Comparison of ENCODE assay signal across 8 cellular contexts in the genomic region with DNA sequence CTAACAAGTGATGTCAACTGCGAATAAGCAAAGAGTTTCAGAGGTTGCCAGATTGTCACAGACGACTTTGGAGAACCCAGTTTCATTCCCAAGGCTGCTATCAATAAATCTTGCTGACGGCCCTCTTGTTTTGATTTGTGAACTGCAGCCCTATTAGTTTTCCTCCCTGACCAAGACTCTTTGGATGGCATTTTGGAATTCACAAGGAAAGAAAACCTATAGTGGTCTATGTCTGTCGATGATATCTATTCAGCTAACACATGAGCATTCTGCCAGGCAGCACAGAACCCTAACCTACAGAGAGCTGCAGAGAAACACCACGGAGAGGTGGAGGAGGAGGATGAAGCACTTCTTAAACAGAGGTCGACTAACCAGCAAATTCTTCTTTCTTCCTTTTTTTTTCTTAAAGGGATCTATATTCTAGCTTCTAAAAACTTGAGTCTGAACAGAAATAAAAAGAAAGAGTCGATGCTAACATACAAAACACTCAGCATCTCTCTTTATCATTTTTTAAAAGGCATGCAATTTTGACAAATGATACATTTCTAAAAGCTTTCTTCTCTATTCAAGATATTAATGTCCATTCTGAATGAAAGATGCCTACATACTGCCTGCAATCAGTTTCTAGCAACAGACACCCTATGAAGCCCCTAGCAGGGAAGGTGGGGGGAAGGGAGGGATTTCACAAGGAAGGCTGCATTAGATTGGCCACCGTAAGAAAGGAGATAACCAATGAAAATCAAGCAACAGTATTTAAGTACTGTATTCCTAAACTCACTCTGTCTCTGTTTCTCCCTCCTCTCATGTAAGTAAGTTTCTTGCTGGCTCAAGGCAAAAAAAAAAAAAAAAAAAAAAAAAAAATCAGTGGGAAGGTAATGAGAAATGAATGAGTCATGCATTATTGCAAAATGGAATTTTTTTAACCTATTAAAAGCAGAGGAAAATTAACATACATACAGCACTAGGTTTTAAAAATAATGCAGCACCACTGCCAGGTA.
A peak's percentile ranks its signal among the peaks of the same experiment; 100 is the strongest.
DNase-seq lines count a peak whose midpoint lies in the region; ATAC-seq, FAIRE-seq and TF ChIP-seq lines count a peak whose summit lies in the region.

No MANE protein-coding gene starts in this region.

- H4K20me1 ChIP-seq in HepG2 (ENCODE audit: insufficient read depth, low read length), result no peaks in the 10 kb centered on the region

- POLR2A ChIA-PET in HEK293 (lab: Yijun Ruan, JAX), result no interaction called here
- POLR2A ChIA-PET in HepG2 (lab: Yijun Ruan, JAX), result no interaction called here

- H3K9ac ChIP-seq in HepG2 (ENCODE audit: insufficient read depth, low read depth, low read length), result no peak overlapping the region

- H3K4me3 Mint-ChIP-seq in activated T-helper 17 cell treated with anti-CD3 and anti-CD28 coated beads, Interleukin-2, amount 50 U/mL, for 72 hours, result peak overlapping the region; percentile 70
- peak overlapping the region; percentile 12 for H3K4me3 Mint-ChIP-seq in stimulated activated naive CD8-positive, alpha-beta T cell treated with anti-CD3 and anti-CD28 coated beads, Interleukin-15, Interleukin-2, amounts not matched to agents 100 ng/mL and 50 ng/mL, for 24 hours

- DNase-seq in left ventricle myocardium superior (no peak), mucosa of gallbladder (ENCODE audit: low spot score) (no peak), HepG2 (ENCODE audit: low spot score) (no peak)
- no peak for DNase-seq in stimulated activated CD4-positive, alpha-beta T cell treated with anti-CD3 and anti-CD28 coated beads, Interleukin-4, amount 100 ng/mL, for 1 hour

- TF ChIP-seq EP300 in HepG2 (IDR thresholded peaks at IDR 0.05; ENCODE audit: low read depth in 2 of 2, low read length in 2 of 2) (no peak), HepG2 (CRISPR knock-in tag; IDR thresholded peaks at IDR 0.05; ENCODE audit: borderline replicate concordance) (no peak)

- H3K27me3 Mint-ChIP-seq in activated T-helper 17 cell treated with anti-CD3 and anti-CD28 coated beads, Interleukin-2, amount 50 U/mL, for 72 hours, result no peaks in the 10 kb centered on the region
- no peaks in the 10 kb centered on the region for H3K27me3 Mint-ChIP-seq in stimulated activated naive CD8-positive, alpha-beta T cell treated with anti-CD3 and anti-CD28 coated beads, Interleukin-15, Interleukin-2, amounts not matched to agents 100 ng/mL and 50 ng/mL, for 24 hours

- no peaks in the 10 kb centered on the region for H3K79me2 ChIP-seq in HepG2 (ENCODE audit: insufficient read depth, low read length)

- H3K27ac ChIP-seq in HEK293 (ENCODE audit: extremely low read depth, low read depth, low read length) (no peak overlapping the region), HepG2 (ENCODE audit: extremely low read length, insufficient read depth, low read length) (no peak overlapping the region)

- 3% methylated on average over 8 of the region's 8 CpGs for WGBS in HepG2 (ENCODE audit: low lambda C conversion rate)

- TF ChIP-seq CTCF in HEK293 (tag by site-specific recombination; IDR thresholded peaks at IDR 0.05), result no peak
- no peak for TF ChIP-seq CTCF in HepG2 (CRISPR knock-in tag; IDR thresholded peaks at IDR 0.05)

- peak; percentile 33 for ATAC-seq in activated T-helper 17 cell treated with anti-CD3 and anti-CD28 coated beads, Interleukin-2, amount 50 U/mL, for 72 hours (replicated peaks)
- ATAC-seq in left ventricle myocardium superior (peak; percentile 91), GM19324 (IDR thresholded peaks at IDR 0.05; ENCODE audit: low FRiP score, unreplicated experiment) (no peak), HepG2 (no peak)

- H3K4me3 ChIP-seq in HEK293 (ENCODE audit: low read depth, low read length) (no peak overlapping the region; the same call in 1 of the 2 replicates), HepG2 (replicated peaks in 1 of 3; ENCODE audit: insufficient read depth in 1 of 3, low read depth in 2 of 3, low read length in 3 of 3) (no peak overlapping the region)

- TF ChIP-seq POLR2A in HepG2 (IDR thresholded peaks at IDR 0.05; ENCODE audit: insufficient read depth in 1 of 2, low read depth in 2 of 2, low read length in 2 of 2), result no peak

- peaks cover 9% of the 10 kb centered on the region; the same call in 1 of the 2 replicates for H3K4me1 ChIP-seq in HEK293 (ENCODE audit: control insufficient read depth, insufficient read depth, low read length)
- no peaks in the 10 kb centered on the region for H3K4me1 ChIP-seq in HepG2 (ENCODE audit: insufficient read depth, low read length)

- no peak overlapping the region for H3K4me2 ChIP-seq in HepG2 (ENCODE audit: low read depth, low read length)

- no peak overlapping the region for H2AFZ ChIP-seq in HepG2 (ENCODE audit: low read length)

- intact Hi-C loops in left ventricle myocardium superior (cut with micrococcal nuclease) (no loop called here), HepG2 (cut with micrococcal nuclease; ENCODE audit: unreplicated experiment) (no loop called here)

- CTCF ChIA-PET in HEK293 (lab: Yijun Ruan, JAX) (interaction anchor here (1.2 to 1.7 kb wide), 2 partner anchors 28 to 75 kb away, joined by 3 to 6 read pairs; no protein-coding TSS in a partner anchor), HepG2 (lab: Yijun Ruan, JAX; ENCODE audit: low intra/inter-chr PET ratio, low total read pairs) (no interaction called here)

- H3K9me3 Mint-ChIP-seq in activated T-helper 17 cell treated with anti-CD3 and anti-CD28 coated beads, Interleukin-2, amount 50 U/mL, for 72 hours, result no peaks in the 10 kb centered on the region
- no peaks in the 10 kb centered on the region for H3K9me3 Mint-ChIP-seq in stimulated activated naive CD8-positive, alpha-beta T cell treated with anti-CD3 and anti-CD28 coated beads, Interleukin-15, Interleukin-2, amounts not matched to agents 100 ng/mL and 50 ng/mL, for 24 hours

- BruUV-seq in HepG2 (replicated peaks; lab: Mats Ljungman, UMichigan), result no TSS peak

- peaks cover 7% of the 10 kb centered on the region for H3K36me3 Mint-ChIP-seq in activated T-helper 17 cell treated with anti-CD3 and anti-CD28 coated beads, Interleukin-2, amount 50 U/mL, for 72 hours (ENCODE audit: low read depth)
- H3K36me3 Mint-ChIP-seq in stimulated activated naive CD8-positive, alpha-beta T cell treated with anti-CD3 and anti-CD28 coated beads, Interleukin-15, Interleukin-2, amounts not matched to agents 100 ng/mL and 50 ng/mL, for 24 hours (ENCODE audit: low read depth), result no peaks in the 10 kb centered on the region

- peaks cover 10% of the 10 kb centered on the region for H3K4me1 Mint-ChIP-seq in activated T-helper 17 cell treated with anti-CD3 and anti-CD28 coated beads, Interleukin-2, amount 50 U/mL, for 72 hours
- peaks cover 41% of the 10 kb centered on the region for H3K4me1 Mint-ChIP-seq in stimulated activated naive CD8-positive, alpha-beta T cell treated with anti-CD3 and anti-CD28 coated beads, Interleukin-15, Interleukin-2, amounts not matched to agents 100 ng/mL and 50 ng/mL, for 24 hours (ENCODE audit: low read depth)

- H3K9me3 ChIP-seq in HEK293 (ENCODE audit: control insufficient read depth, insufficient read depth, low read depth, low read length), result no peaks in the 10 kb centered on the region
- H3K9me3 ChIP-seq in HepG2 (ENCODE audit: low read length), result no peaks in the 10 kb centered on the region

- H3K36me3 ChIP-seq in HEK293 (ENCODE audit: control insufficient read depth in 2 of 2, insufficient read depth in 1 of 2, low read length in 2 of 2) (no peaks in the 10 kb centered on the region), HepG2 (replicated peaks in 1 of 2; ENCODE audit: control insufficient read depth in 1 of 2, insufficient read depth in 2 of 2, low read length in 2 of 2) (no peaks in the 10 kb centered on the region)

- no peaks in the 10 kb centered on the region; a peak in 1 of 5 replicates for H3K27me3 ChIP-seq in HepG2 (ENCODE audit: control insufficient read depth in 1 of 2, insufficient read depth in 2 of 2, low read length in 2 of 2)

- FAIRE-seq in HepG2 (lab: Jason Lieb, UNC), result no peak

- in situ Hi-C loops in HepG2 (cut with HindIII; ENCODE audit: extremely low pct_ligation_motif_present, low pct_unique_long_range_greater_than_20kb), result no loop called here

- no peak for TF ChIP-seq RAD21 in HepG2 (CRISPR knock-in tag; IDR thresholded peaks at IDR 0.05)

- H3K27ac Mint-ChIP-seq in activated T-helper 17 cell treated with anti-CD3 and anti-CD28 coated beads, Interleukin-2, amount 50 U/mL, for 72 hours, result peak overlapping the region; percentile 25
- H3K27ac Mint-ChIP-seq in stimulated activated naive CD8-positive, alpha-beta T cell treated with anti-CD3 and anti-CD28 coated beads, Interleukin-15, Interleukin-2, amounts not matched to agents 100 ng/mL and 50 ng/mL, for 24 hours, result no peak overlapping the region

TF ChIP-seq in HEK293, 187 proteins besides CTCF, POLR2A, EP300 and RAD21 (continues in another document):
- TF ChIP-seq MZF1 (tag by site-specific recombination; IDR thresholded peaks at IDR 0.05; ENCODE audit: borderline replicate concordance), result no peak
- TF ChIP-seq ZNF404 (tag by site-specific recombination; IDR thresholded peaks at IDR 0.05), result no peak
- no peak for TF ChIP-seq ZNF426 (tag by site-specific recombination; IDR thresholded peaks at IDR 0.05)
- TF ChIP-seq ZNF629 (tag by site-specific recombination; IDR thresholded peaks at IDR 0.05), result peak; percentile 36; the same call in 1 of the 2 replicates

TF ChIP-seq in HepG2, 621 proteins besides CTCF, POLR2A, EP300 and RAD21 (continues in another document):
- TF ChIP-seq JUN (CRISPR knock-in tag; IDR thresholded peaks at IDR 0.05), result no peak
- no peak for TF ChIP-seq MTA3 (CRISPR knock-in tag; IDR thresholded peaks at IDR 0.05)
- no peak for TF ChIP-seq TSC22D2 (CRISPR knock-in tag; IDR thresholded peaks at IDR 0.05; ENCODE audit: borderline replicate concordance)
- no peak for TF ChIP-seq DPF2 (CRISPR knock-in tag; IDR thresholded peaks at IDR 0.05; ENCODE audit: borderline replicate concordance, low read depth)
- TF ChIP-seq ZNF75D (CRISPR knock-in tag; IDR thresholded peaks at IDR 0.05; ENCODE audit: borderline replicate concordance), result no peak
- TF ChIP-seq CEBPB (IDR thresholded peaks at IDR 0.05; ENCODE audit: borderline replicate concordance, low read depth, low read length), result no peak

Comparison
In these comparisons a context has a peak if more than half of its experiments do, and no peak if none do; other contexts are left out.
1. ATAC-seq: peak in activated T-helper 17 cell treated with anti-CD3 and anti-CD28 coated beads, Interleukin-2, amount 50 U/mL, for 72 hours (single experiment) and left ventricle myocardium superior (single experiment); none in GM19324 (single experiment) and HepG2 (single experiment).
2. Of the 63 proteins assayed by ChIP-seq in both HepG2 and HEK293: peak only in HepG2: none; only in HEK293: ZNF335, ZNF362 and ZNF629; in both: none; in neither: 60.